ENCODE assay signal across 1 cellular context in genomic region chr20:32823737-32824588, GRCh38.
A peak's percentile ranks its signal among the peaks of the same experiment; 100 is the strongest.
TF ChIP-seq lines count a peak whose summit lies in the region.

No MANE protein-coding gene starts in this region.

TF ChIP-seq in K562, 482 proteins besides CTCF, POLR2A, EP300 and RAD21:
- no peak for TF ChIP-seq ZNF253 (CRISPR knock-in tag; conservative IDR thresholded peaks at IDR 0.05)
- TF ChIP-seq NFIX (CRISPR knock-in tag; IDR thresholded peaks at IDR 0.05; ENCODE audit: low read depth) = no peak
- TF ChIP-seq ZNF316 (IDR thresholded peaks at IDR 0.05) = peak; percentile 55
- no peak for TF ChIP-seq GMEB1 (CRISPR knock-in tag; IDR thresholded peaks at IDR 0.05)
